ENCODE assay signal across 1 cellular context in genomic region chr9:35629597-35629996, GRCh38.
TF ChIP-seq lines count a peak whose summit lies in the region.

No MANE protein-coding gene starts in this region.

TF ChIP-seq in GM12891, 5 proteins besides CTCF, POLR2A, EP300 and RAD21:
- TF ChIP-seq PAX5 (IDR thresholded peaks at IDR 0.05; ENCODE audit: insufficient read depth, low read length, severe bottlenecking) (no peak), SPI1 (IDR thresholded peaks at IDR 0.05; ENCODE audit: low read depth, low read length) (no peak)
